ENCODE assay signal across 1 cellular context in the genomic region with DNA sequence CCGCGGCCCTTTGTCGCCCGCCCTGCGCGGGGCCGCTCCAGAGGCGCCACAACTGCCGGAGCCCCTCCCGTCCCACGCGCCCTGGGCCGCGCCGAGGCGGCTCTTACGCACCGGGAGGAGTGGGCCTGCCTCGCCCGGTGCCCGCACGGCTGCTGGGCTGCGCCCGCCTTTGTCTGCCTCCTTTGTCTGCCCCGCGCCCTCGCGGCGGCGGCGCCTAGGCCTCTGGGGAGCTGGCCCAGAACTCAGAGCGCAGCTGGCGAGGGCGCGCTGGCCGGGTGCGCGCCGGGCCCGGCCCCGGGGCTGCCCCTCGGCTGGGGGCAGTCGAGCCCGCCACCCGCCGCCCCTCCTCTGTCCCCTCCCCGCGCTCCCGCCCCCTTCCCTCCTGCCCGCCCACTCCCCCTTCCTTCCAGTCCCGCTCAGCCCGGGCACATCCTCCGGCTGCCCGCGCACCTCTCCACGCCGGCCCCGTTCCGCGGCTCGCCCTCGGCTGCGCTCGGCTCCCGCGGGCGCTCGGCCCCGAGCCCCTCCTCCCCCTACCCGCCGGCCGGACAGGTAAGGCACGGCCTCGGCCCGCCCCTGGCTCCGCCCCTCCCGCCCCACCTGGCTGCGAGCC.
TF ChIP-seq lines count a peak whose summit lies in the region.

A gene with protein sequence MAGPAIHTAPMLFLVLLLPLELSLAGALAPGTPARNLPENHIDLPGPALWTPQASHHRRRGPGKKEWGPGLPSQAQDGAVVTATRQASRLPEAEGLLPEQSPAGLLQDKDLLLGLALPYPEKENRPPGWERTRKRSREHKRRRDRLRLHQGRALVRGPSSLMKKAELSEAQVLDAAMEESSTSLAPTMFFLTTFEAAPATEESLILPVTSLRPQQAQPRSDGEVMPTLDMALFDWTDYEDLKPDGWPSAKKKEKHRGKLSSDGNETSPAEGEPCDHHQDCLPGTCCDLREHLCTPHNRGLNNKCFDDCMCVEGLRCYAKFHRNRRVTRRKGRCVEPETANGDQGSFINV (plus strand): TSS at position 409 of the 613 bp plus-strand sequence. CDS start 14,549 bp downstream, outside the sequence.

TF ChIP-seq in SK-N-SH, 30 proteins besides CTCF, POLR2A, EP300 and RAD21 (continued from another document):
- TF ChIP-seq, protein P1, sequence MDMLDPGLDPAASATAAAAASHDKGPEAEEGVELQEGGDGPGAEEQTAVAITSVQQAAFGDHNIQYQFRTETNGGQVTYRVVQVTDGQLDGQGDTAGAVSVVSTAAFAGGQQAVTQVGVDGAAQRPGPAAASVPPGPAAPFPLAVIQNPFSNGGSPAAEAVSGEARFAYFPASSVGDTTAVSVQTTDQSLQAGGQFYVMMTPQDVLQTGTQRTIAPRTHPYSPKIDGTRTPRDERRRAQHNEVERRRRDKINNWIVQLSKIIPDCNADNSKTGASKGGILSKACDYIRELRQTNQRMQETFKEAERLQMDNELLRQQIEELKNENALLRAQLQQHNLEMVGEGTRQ (IDR thresholded peaks at IDR 0.05; ENCODE audit: borderline replicate concordance, low read depth, low read length): no peak
- no peak for TF ChIP-seq POLR2AphosphoS5 (IDR thresholded peaks at IDR 0.05; ENCODE audit: low read depth, low read length)
TF ChIP-seq in SK-N-SH: peak in this region for 0.
